ENCODE assay signal across 8 cellular contexts in genomic region chr2:43226955-43227829, GRCh38. TPM values are rescaled to one million over a fixed set of nuclear protein-coding genes. Genes with fewer than 3 reads are reported as not detected.
DNase-seq lines count a peak whose midpoint lies in the region; ATAC-seq and TF ChIP-seq lines count a peak whose summit lies in the region.

No MANE protein-coding gene starts in this region.

- DNase-seq in NCI-H1436 (lab: John Stamatoyannopoulos, UW) (peak; percentile 61), NCI-H1436 treated with DMSO at 0.1 percent for 48 hours (lab: John Stamatoyannopoulos, UW) (no peak), NCI-H524 (lab: John Stamatoyannopoulos, UW) (peak; percentile 31 to 84), medulla oblongata (ENCODE audit: extremely low spot score) (peak; percentile 94)
- DNase-seq in activated CD8-positive, alpha-beta T cell treated with anti-CD3 and anti-CD28 coated beads for 36 hours, result peak; percentile 72
- peak; percentile 44 for DNase-seq in effector CD8-positive, alpha-beta T cell (lab: John Stamatoyannopoulos, UW)
- DNase-seq in stimulated activated CD4-positive, alpha-beta T cell treated with anti-CD3 and anti-CD28 coated beads, TNF-alpha, amount 100 ng/mL, for 4 hours (ENCODE audit: low read depth in 3 of 3), result peak; percentile 38 to 59 (median 56)

- intact Hi-C loops in activated CD8-positive, alpha-beta T cell treated with anti-CD3 and anti-CD28 coated beads for 36 hours (cut with micrococcal nuclease), result loop anchor here (1.0 to 10.0 kb wide), 3 partner anchors 96 to 255 kb away; no protein-coding TSS in a partner anchor

- H3K36me3 Mint-ChIP-seq in activated CD8-positive, alpha-beta T cell treated with anti-CD3 and anti-CD28 coated beads for 36 hours (ENCODE audit: low read depth), result peaks cover 44% of the 10 kb centered on the region

- H3K4me1 Mint-ChIP-seq in activated CD8-positive, alpha-beta T cell treated with anti-CD3 and anti-CD28 coated beads for 36 hours (ENCODE audit: low read depth), result peaks cover 29% of the 10 kb centered on the region

- H3K4me3 Mint-ChIP-seq in activated CD8-positive, alpha-beta T cell treated with anti-CD3 and anti-CD28 coated beads for 36 hours, result peak overlapping the region; percentile 94

- no peaks in the 10 kb centered on the region for H3K27me3 Mint-ChIP-seq in activated CD8-positive, alpha-beta T cell treated with anti-CD3 and anti-CD28 coated beads for 36 hours

- CTCF ChIA-PET in activated CD8-positive, alpha-beta T cell treated with anti-CD3 and anti-CD28 coated beads for 36 hours (lab: Charles Lee), result interaction anchor here (0.6 to 19.3 kb wide), 12 partner anchors 9 to 281 kb away, joined by 3 to 647 read pairs (median 6); no protein-coding TSS in a partner anchor

- H3K9me3 Mint-ChIP-seq in activated CD8-positive, alpha-beta T cell treated with anti-CD3 and anti-CD28 coated beads for 36 hours, result no peaks in the 10 kb centered on the region

- POLR2A ChIA-PET in activated CD8-positive, alpha-beta T cell treated with anti-CD3 and anti-CD28 coated beads for 36 hours (lab: Charles Lee), result interaction anchor here (0.7 to 14.1 kb wide), 23 partner anchors 8 to 417 kb away, joined by 3 to 549 read pairs (median 4); no protein-coding TSS in a partner anchor

- peak overlapping the region; percentile 91 for H3K27ac Mint-ChIP-seq in activated CD8-positive, alpha-beta T cell treated with anti-CD3 and anti-CD28 coated beads for 36 hours

- no peak for TF ChIP-seq CTCF in activated CD8-positive, alpha-beta T cell treated with anti-CD3 and anti-CD28 coated beads for 36 hours (IDR thresholded peaks at IDR 0.05)

- peak; percentile 22 for ATAC-seq in HG03039 (IDR thresholded peaks at IDR 0.05; ENCODE audit: unreplicated experiment)
- peak; percentile 11 for ATAC-seq in activated CD8-positive, alpha-beta T cell treated with anti-CD3 and anti-CD28 coated beads for 36 hours

RNA-seq across cellular contexts. Expression of gene ZFP36L2, which starts 0.8 kb away (rescaled TPM):
- 100 to 1,000 TPM; 102 to 106 TPM for total RNA-seq in activated CD8-positive, alpha-beta T cell treated with anti-CD3 and anti-CD28 coated beads for 36 hours
